In the genomic region with DNA sequence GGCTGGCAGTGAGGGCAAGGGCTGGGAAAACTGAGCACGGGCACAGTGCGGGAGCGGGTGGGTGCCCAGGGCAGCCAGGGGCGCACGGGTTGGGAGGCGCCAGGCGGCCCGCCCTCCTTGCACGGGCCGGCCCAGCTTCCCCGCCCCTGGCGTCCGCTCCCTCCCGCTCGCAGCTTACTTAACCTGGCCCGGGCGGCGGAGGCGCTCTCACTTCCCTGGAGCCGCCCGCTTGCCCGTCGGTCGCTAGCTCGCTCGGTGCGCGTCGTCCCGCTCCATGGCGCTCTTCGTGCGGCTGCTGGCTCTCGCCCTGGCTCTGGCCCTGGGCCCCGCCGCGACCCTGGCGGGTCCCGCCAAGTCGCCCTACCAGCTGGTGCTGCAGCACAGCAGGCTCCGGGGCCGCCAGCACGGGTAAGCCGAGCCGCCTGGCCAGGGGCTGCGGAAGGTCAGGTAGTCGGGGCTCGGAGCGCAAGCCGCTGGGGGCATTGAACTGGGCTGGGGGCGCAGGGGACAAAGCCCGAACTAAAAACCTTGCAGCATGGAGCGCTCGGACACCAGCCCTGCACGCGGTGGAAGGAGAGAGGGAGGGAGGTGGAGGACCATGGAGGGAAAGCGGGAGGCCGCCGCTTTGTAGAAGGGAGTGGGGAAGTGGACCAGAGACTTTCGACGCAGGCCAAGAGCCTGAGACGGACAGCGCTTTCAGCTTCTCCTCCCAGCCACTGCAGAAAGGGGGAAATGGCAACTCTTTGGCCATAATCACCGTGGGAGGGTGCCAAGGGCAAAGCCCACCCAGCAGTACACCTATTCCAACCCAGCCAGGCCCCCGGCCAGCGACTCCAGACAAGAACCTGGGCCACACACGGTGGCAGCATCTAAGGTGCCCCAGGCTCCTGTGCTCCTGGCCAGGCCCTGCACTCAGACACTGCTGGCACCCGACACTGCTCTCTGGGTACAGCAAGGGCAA, we compare ENCODE assay signal across 8 cellular contexts. TPM values are rescaled to one million over a fixed set of nuclear protein-coding genes. Genes with fewer than 3 reads are reported as not detected.
DNase-seq lines count a peak whose midpoint lies in the region; ATAC-seq and TF ChIP-seq lines count a peak whose summit lies in the region.

Gene TGFBI (plus strand): TSS at position 207 of the 961 bp plus-strand sequence. CDS start 68 bp downstream, at position 275.

- H3K9me3 ChIP-seq in SJSA1 (replicated peaks) (no peaks in the 10 kb centered on the region), uterus (no peaks in the 10 kb centered on the region)

- H3K27ac ChIP-seq in SJSA1 (no peak within 1 kb of the TSS), uterus (peak within 1 kb of the TSS; percentile 14 to 15)

- POLR2A ChIA-PET in AG04449 (lab: Yijun Ruan, JAX) = interaction anchor here (0.7 to 2.0 kb wide), 21 partner anchors 9 to 78 kb away, joined by 3 to 20 read pairs (median 5); no protein-coding TSS in a partner anchor

- H3K36me3 ChIP-seq in SJSA1 = peaks cover 14% of the 10 kb centered on the region
- H3K36me3 ChIP-seq in uterus = no peaks in the 10 kb centered on the region

- CTCF ChIA-PET in AG04449 (lab: Yijun Ruan, JAX) = interaction anchor here (0.9 to 4.7 kb wide), 13 partner anchors 8 to 145 kb away, joined by 3 to 24 read pairs (median 3); no protein-coding TSS in a partner anchor

- no peak for DNase-seq in AG04449 (ENCODE audit: low read depth, low spot score)
- DNase-seq in GM20000 (ENCODE audit: low spot score) = peak; percentile 41
- DNase-seq in SJSA1 (ENCODE audit: low read depth in 1 of 2, low spot score in 2 of 2) = peak; percentile 74 to 79
- peak; percentile 6 for DNase-seq in midbrain (lab: John Stamatoyannopoulos, UW)
- peak; percentile 57 to 70 for DNase-seq in uterus
- DNase-seq in GF-D8 (lab: John Stamatoyannopoulos, UW) = no peak

- TF ChIP-seq CTCF in AG04449 (IDR thresholded peaks at IDR 0.05; ENCODE audit: insufficient read depth, low read length, missing control alignments) (peak; percentile 26), GM20000 (IDR thresholded peaks at IDR 0.05; ENCODE audit: extremely low read depth, missing control alignments) (no peak), uterus (IDR thresholded peaks at IDR 0.05) (peak in 1 of 4 experiments; percentile 40)

- intact Hi-C loops in uterus (cut with DNase I; ENCODE audit: low total_unique reads) = no loop called here

- no peaks in the 10 kb centered on the region for H3K27me3 ChIP-seq in SJSA1 (replicated peaks)
- H3K27me3 ChIP-seq in uterus = no peaks in the 10 kb centered on the region

- peaks cover 51% of the 10 kb centered on the region for H3K4me1 ChIP-seq in SJSA1 (replicated peaks)
- H3K4me1 ChIP-seq in uterus = peaks cover 0 to under 1% of the 10 kb centered on the region in 2 donors

- peak in 1 of 2 donors; percentile 54 for TF ChIP-seq POLR2A in uterus (IDR thresholded peaks at IDR 0.05)

- H3K4me3 ChIP-seq in AG04449 (ENCODE audit: low read depth, low read length) = peak within 1 kb of the TSS; percentile 82
- H3K4me3 ChIP-seq in SJSA1 = peak within 1 kb of the TSS; percentile 48
- peak within 1 kb of the TSS; percentile 33 to 47 for H3K4me3 ChIP-seq in uterus

- peak; percentile 85 for ATAC-seq in esophagus mucosa
- no peak for ATAC-seq in GM21529 (IDR thresholded peaks at IDR 0.05; ENCODE audit: unreplicated experiment)

RNA-seq across cellular contexts. Expression of gene TGFBI, which starts in this region (rescaled TPM):
- 172 and 185 TPM in 2 replicates for total RNA-seq in SJSA1 (2014; rRNA removed; shearing (Covaris generic))
- total RNA-seq in esophagus mucosa (13.4 TPM), uterus (100 to 1,000 TPM in 1 of 4 donors, 10 to 100 TPM in 3; 27.9 to 293 (median 38.7) TPM)

Comparison
In these comparisons a context has a peak if more than half of its experiments do, and no peak if none do; other contexts are left out.
1. DNase-seq: peak in GM20000 (single experiment), SJSA1 (2 of 2), midbrain (single experiment) and uterus (2 of 2); none in AG04449 (single experiment) and GF-D8 (single experiment).
2. Peak in every context shown above with its lines, with median percentiles within 50 percentile points of each other: H3K4me3 ChIP-seq.